In genomic region chr15:101446527-101447167, GRCh38 we compare ENCODE assay signal across 11 cellular contexts. TPM values are rescaled to one million over a fixed set of nuclear protein-coding genes. Genes with fewer than 3 reads are reported as not detected.
DNase-seq lines count a peak whose midpoint lies in the region; ATAC-seq and TF ChIP-seq lines count a peak whose summit lies in the region.
"Had no signal": no experiment of that assay in that cellular context is flagged by ENCODE, and none has a peak within 500 bp of the region (broad histone marks: within the 10 kb centered on the region; RNA-seq: fewer than 3 reads in every experiment).

No MANE protein-coding gene starts in this region.

- peak overlapping the region; percentile 51 for H3K27ac ChIP-seq in mesodermal cell (ENCODE audit: low read depth, low read length, severe bottlenecking)
- H3K27ac ChIP-seq: thoracic aorta had no signal

- H3K27ac Mint-ChIP-seq in CD14-positive monocyte, result peak overlapping the region; percentile 75 to 96 (median 92)

- intact Hi-C loops in CD14-positive monocyte (cut with micrococcal nuclease), result loop anchor here in 1 of 2 donors (5.0 kb wide), 1 partner anchor 149 kb away; the partner anchor contains the start of gene SNRPA1

- peaks cover 10% of the 10 kb centered on the region for H3K4me1 ChIP-seq in mesodermal cell (ENCODE audit: control insufficient read depth, insufficient read depth, low read length, poor library complexity, severe bottlenecking)

- no peak overlapping the region for H3K4me3 ChIP-seq in mesodermal cell (ENCODE audit: extremely low read depth, insufficient read depth, low read length, poor library complexity, severe bottlenecking)
- H3K4me3 ChIP-seq: thoracic aorta had no signal

- no peak for TF ChIP-seq CTCF in CD14-positive monocyte (IDR thresholded peaks at IDR 0.05)

- DNase-seq in CD14-positive monocyte (ENCODE audit: low spot score), result peak; percentile 85
- DNase-seq in M059J (ENCODE audit: low read depth), result peak; percentile 53
- peak; percentile 43 to 81 for DNase-seq in erythroblast (lab: John Stamatoyannopoulos, UW)
- no peak for DNase-seq in hippocampal formation (lab: John Stamatoyannopoulos, UW)
- DNase-seq in NCI-H187 (lab: John Stamatoyannopoulos, UW), result no peak
- DNase-seq: activated CD8-positive, alpha-beta memory T cell treated with anti-CD3 and anti-CD28 coated beads, Interleukin-2, amount 50 U/mL, for 4 hours; NCI-H345 had no signal

- no peak for TF ChIP-seq POLR2A in erythroblast (IDR thresholded peaks at IDR 0.05; ENCODE audit: low read length)

- WGBS in mesodermal cell (ENCODE audit: insufficient coverage in 2 of 2), 2 experiments, result 86 to 89% methylated on average over 12 of the region's 12 CpGs

- H3K36me3 ChIP-seq in mesodermal cell (ENCODE audit: control insufficient read depth, insufficient read depth, low read length), result no peaks in the 10 kb centered on the region
- H3K36me3 ChIP-seq: thoracic aorta had no signal

- no peak for ATAC-seq in GM19455 (IDR thresholded peaks at IDR 0.05; ENCODE audit: unreplicated experiment)
- ATAC-seq in HG03565 (IDR thresholded peaks at IDR 0.05; ENCODE audit: unreplicated experiment), result no peak

- H3K4me1 Mint-ChIP-seq in CD14-positive monocyte, result peaks cover 53% of the 10 kb centered on the region

- H3K36me3 Mint-ChIP-seq in CD14-positive monocyte, result no peaks in the 10 kb centered on the region

- no peaks in the 10 kb centered on the region for H3K9me3 ChIP-seq in mesodermal cell (ENCODE audit: control insufficient read depth, low read length)
- H3K9me3 ChIP-seq: thoracic aorta had no signal

- peaks cover 2 to 10% (median 7%) of the 10 kb centered on the region in 3 donors for H3K27me3 Mint-ChIP-seq in CD14-positive monocyte (ENCODE audit: low read depth in 3 of 3)

- H3K4me3 Mint-ChIP-seq in CD14-positive monocyte, result peak overlapping the region in 1 of 2 donors; percentile 69

- H3K9me3 Mint-ChIP-seq in CD14-positive monocyte, result peaks cover 0 to 12% (median 0%) of the 10 kb centered on the region in 7 donors

RNA-seq across cellular contexts. Expression of gene PCSK6, which starts 42.9 kb away (rescaled TPM):
- polyA plus RNA-seq in CD14-positive monocyte, result under 1 TPM; 0.05 to 0.10 TPM
- not detected in 2 replicates for total RNA-seq in M059J (2014; rRNA removed; shearing (Covaris generic))
- 8.3 TPM for polyA plus RNA-seq in mesodermal cell (2013, experiment 1 of 2)
- polyA plus RNA-seq in mesodermal cell (2013, experiment 2 of 2), result 8.2 TPM

Comparison
In these comparisons a context has a peak if more than half of its experiments do, and no peak if none do; other contexts are left out.
1. DNase-seq: peak in CD14-positive monocyte (single experiment), M059J (single experiment) and erythroblast (2 of 2); none in hippocampal formation (0 of 2) and NCI-H187 (0 of 2).